In the genomic region with DNA sequence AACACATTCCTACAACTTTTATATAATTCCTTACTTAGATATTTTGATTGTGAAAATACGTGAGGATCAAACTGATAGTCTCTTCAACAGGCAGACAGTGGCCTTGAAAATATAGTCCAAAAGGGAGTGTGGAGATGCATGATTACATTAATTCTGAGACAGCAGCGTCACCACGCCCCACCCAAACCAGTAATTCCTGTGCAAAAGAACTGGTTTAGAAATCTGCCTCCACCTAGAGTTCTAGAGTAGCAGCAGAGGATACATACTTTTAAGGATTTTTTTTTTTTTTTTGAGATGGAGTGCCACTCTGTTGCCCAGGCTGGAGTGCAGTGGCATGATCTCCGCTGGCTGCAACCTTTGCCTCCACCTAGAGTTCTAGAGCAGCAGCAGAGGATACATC, we compare ENCODE assay signal across 1 cellular context.
TF ChIP-seq lines count a peak whose summit lies in the region.

No MANE protein-coding gene starts in this region.

TF ChIP-seq in HCT116, 20 proteins besides CTCF, POLR2A, EP300 and RAD21 (continued from another document):
- TF ChIP-seq ELF1 (IDR thresholded peaks at IDR 0.05; ENCODE audit: borderline replicate concordance, low read depth) (no peak), TCF7L2 (IDR thresholded peaks at IDR 0.05; ENCODE audit: borderline replicate concordance, extremely low read depth, insufficient read depth, insufficient read length) (no peak), ZNF274 (IDR thresholded peaks at IDR 0.05; ENCODE audit: low read depth, low read length) (no peak), EZH2phosphoT487 (IDR thresholded peaks at IDR 0.05; ENCODE audit: borderline replicate concordance) (no peak), ZFX (IDR thresholded peaks at IDR 0.05) (no peak), FOSL1 (IDR thresholded peaks at IDR 0.05; ENCODE audit: low read depth) (no peak), EGR1 (IDR thresholded peaks at IDR 0.05; ENCODE audit: low read depth) (no peak), POLR2AphosphoS5 (IDR thresholded peaks at IDR 0.05; ENCODE audit: low read depth, low read length) (no peak)
- TF ChIP-seq, protein P1, sequence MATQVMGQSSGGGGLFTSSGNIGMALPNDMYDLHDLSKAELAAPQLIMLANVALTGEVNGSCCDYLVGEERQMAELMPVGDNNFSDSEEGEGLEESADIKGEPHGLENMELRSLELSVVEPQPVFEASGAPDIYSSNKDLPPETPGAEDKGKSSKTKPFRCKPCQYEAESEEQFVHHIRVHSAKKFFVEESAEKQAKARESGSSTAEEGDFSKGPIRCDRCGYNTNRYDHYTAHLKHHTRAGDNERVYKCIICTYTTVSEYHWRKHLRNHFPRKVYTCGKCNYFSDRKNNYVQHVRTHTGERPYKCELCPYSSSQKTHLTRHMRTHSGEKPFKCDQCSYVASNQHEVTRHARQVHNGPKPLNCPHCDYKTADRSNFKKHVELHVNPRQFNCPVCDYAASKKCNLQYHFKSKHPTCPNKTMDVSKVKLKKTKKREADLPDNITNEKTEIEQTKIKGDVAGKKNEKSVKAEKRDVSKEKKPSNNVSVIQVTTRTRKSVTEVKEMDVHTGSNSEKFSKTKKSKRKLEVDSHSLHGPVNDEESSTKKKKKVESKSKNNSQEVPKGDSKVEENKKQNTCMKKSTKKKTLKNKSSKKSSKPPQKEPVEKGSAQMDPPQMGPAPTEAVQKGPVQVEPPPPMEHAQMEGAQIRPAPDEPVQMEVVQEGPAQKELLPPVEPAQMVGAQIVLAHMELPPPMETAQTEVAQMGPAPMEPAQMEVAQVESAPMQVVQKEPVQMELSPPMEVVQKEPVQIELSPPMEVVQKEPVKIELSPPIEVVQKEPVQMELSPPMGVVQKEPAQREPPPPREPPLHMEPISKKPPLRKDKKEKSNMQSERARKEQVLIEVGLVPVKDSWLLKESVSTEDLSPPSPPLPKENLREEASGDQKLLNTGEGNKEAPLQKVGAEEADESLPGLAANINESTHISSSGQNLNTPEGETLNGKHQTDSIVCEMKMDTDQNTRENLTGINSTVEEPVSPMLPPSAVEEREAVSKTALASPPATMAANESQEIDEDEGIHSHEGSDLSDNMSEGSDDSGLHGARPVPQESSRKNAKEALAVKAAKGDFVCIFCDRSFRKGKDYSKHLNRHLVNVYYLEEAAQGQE (IDR thresholded peaks at IDR 0.05; ENCODE audit: low read depth): no peak
- TF ChIP-seq, protein P2, sequence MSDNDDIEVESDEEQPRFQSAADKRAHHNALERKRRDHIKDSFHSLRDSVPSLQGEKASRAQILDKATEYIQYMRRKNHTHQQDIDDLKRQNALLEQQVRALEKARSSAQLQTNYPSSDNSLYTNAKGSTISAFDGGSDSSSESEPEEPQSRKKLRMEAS (IDR thresholded peaks at IDR 0.05): no peak
- TF ChIP-seq, protein P3, sequence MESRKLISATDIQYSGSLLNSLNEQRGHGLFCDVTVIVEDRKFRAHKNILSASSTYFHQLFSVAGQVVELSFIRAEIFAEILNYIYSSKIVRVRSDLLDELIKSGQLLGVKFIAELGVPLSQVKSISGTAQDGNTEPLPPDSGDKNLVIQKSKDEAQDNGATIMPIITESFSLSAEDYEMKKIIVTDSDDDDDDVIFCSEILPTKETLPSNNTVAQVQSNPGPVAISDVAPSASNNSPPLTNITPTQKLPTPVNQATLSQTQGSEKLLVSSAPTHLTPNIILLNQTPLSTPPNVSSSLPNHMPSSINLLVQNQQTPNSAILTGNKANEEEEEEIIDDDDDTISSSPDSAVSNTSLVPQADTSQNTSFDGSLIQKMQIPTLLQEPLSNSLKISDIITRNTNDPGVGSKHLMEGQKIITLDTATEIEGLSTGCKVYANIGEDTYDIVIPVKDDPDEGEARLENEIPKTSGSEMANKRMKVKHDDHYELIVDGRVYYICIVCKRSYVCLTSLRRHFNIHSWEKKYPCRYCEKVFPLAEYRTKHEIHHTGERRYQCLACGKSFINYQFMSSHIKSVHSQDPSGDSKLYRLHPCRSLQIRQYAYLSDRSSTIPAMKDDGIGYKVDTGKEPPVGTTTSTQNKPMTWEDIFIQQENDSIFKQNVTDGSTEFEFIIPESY (IDR thresholded peaks at IDR 0.05; ENCODE audit: extremely low read depth, insufficient replicate concordance, low read length): no peak
